17 cellular contexts compared by ENCODE assay signal in genomic region chr5:177003649-177004048, GRCh38. TPM values are rescaled to one million over a fixed set of nuclear protein-coding genes. Genes with fewer than 3 reads are reported as not detected.
A peak's percentile ranks its signal among the peaks of the same experiment; 100 is the strongest.
DNase-seq lines count a peak whose midpoint lies in the region; ATAC-seq and TF ChIP-seq lines count a peak whose summit lies in the region.
"Had no signal": no experiment of that assay in that cellular context is flagged by ENCODE, and none has a peak within 500 bp of the region (broad histone marks: within the 10 kb centered on the region; RNA-seq: fewer than 3 reads in every experiment).

No MANE protein-coding gene starts in this region.

- H3F3A ChIP-seq in OCI-LY1 (ENCODE audit: insufficient read depth, low read length) (no peaks in the 10 kb centered on the region), smooth muscle cell (ENCODE audit: low read depth) (no peaks in the 10 kb centered on the region)

- H3K4me2 ChIP-seq in OCI-LY1 (ENCODE audit: low read length) (peak overlapping the region; percentile 81), skeletal muscle satellite cell (ENCODE audit: low read length) (peak overlapping the region; percentile 44), smooth muscle cell (no peak overlapping the region)

- DNase-seq in activated naive CD8-positive, alpha-beta T cell treated with anti-CD3 and anti-CD28 coated beads for 36 hours: no peak
- DNase-seq in epithelial cell of esophagus (ENCODE audit: low read depth) (peak; percentile 28), smooth muscle cell (lab: John Stamatoyannopoulos, UW; ENCODE audit: unreplicated experiment) (no peak), NCI-H2029 treated with DMSO at 0.1 percent for 48 hours (lab: John Stamatoyannopoulos, UW) (no peak)
- DNase-seq: activated CD4-positive, alpha-beta T cell treated with anti-CD3 and anti-CD28 coated beads for 48 hours; cerebellar nuclear complex; hippocampal formation; kidney glomerular epithelial cell; NCI-H2171 treated with DMSO at 0.1 percent for 48 hours; NCI-H82; retina had no signal

- no peaks in the 10 kb centered on the region for H3K9me3 Mint-ChIP-seq in activated naive CD8-positive, alpha-beta T cell (ENCODE audit: low read depth)
- no peaks in the 10 kb centered on the region for H3K9me3 Mint-ChIP-seq in activated naive CD8-positive, alpha-beta T cell treated with anti-CD3 and anti-CD28 coated beads for 36 hours
- H3K9me3 Mint-ChIP-seq: mesothelial cell of epicardium had no signal

- H2AFZ ChIP-seq in OCI-LY1 (ENCODE audit: low read length): no peak overlapping the region
- H2AFZ ChIP-seq in smooth muscle cell (ENCODE audit: low read depth): no peak overlapping the region

- 76% methylated on average over 5 of the region's 5 CpGs for WGBS in smooth muscle cell (ENCODE audit: low lambda C conversion rate)

- no peak for TF ChIP-seq CTCF in OCI-LY1 (IDR thresholded peaks at IDR 0.05; ENCODE audit: low read length)
- TF ChIP-seq CTCF in epithelial cell of esophagus (IDR thresholded peaks at IDR 0.05; ENCODE audit: insufficient read depth, low read depth, low read length, missing control alignments): no peak
- TF ChIP-seq CTCF in smooth muscle cell (IDR thresholded peaks at IDR 0.05; ENCODE audit: borderline replicate concordance, insufficient read depth, poor library complexity, severe bottlenecking): no peak

- H3K4me1 ChIP-seq in OCI-LY1 (ENCODE audit: insufficient read depth, low read length, severe bottlenecking) (peaks cover 45% of the 10 kb centered on the region), skeletal muscle satellite cell (ENCODE audit: control insufficient read depth, insufficient read depth, low read length) (peaks cover 14% of the 10 kb centered on the region), smooth muscle cell (ENCODE audit: low read depth) (peaks cover 18% of the 10 kb centered on the region)

- H3K9ac ChIP-seq in OCI-LY1 (ENCODE audit: low read length) (peak overlapping the region; percentile 87; the same call in 1 of the 2 replicates), skeletal muscle satellite cell (ENCODE audit: low read depth, low read length) (no peak overlapping the region), smooth muscle cell (ENCODE audit: low read depth) (no peak overlapping the region)

- no peak for ATAC-seq in HG03097 (IDR thresholded peaks at IDR 0.05; ENCODE audit: low FRiP score, unreplicated experiment)

- peaks cover 72% of the 10 kb centered on the region for H3K79me2 ChIP-seq in OCI-LY1 (ENCODE audit: insufficient read depth, low read length)
- peaks cover 75% of the 10 kb centered on the region for H3K79me2 ChIP-seq in smooth muscle cell (ENCODE audit: low read depth)

- H3K4me3 ChIP-seq in OCI-LY1 (ENCODE audit: low read depth, low read length, poor library complexity, severe bottlenecking) (peak overlapping the region; percentile 88), epithelial cell of esophagus (ENCODE audit: low read length) (no peak overlapping the region), skeletal muscle satellite cell (ENCODE audit: low read length) (no peak overlapping the region), smooth muscle cell (no peak overlapping the region)
- H3K4me3 ChIP-seq: adrenal gland had no signal

- H4K20me1 ChIP-seq in OCI-LY1 (ENCODE audit: insufficient read depth, low read length) (no peaks in the 10 kb centered on the region), smooth muscle cell (ENCODE audit: low read depth) (peaks cover 73% of the 10 kb centered on the region)

- H3K4me3 Mint-ChIP-seq in activated naive CD8-positive, alpha-beta T cell: peak overlapping the region; percentile 47
- no peak overlapping the region for H3K4me3 Mint-ChIP-seq in activated naive CD8-positive, alpha-beta T cell treated with anti-CD3 and anti-CD28 coated beads for 36 hours
- H3K4me3 Mint-ChIP-seq: mesothelial cell of epicardium had no signal

- no peak overlapping the region for H3K27ac Mint-ChIP-seq in activated naive CD8-positive, alpha-beta T cell
- no peak overlapping the region for H3K27ac Mint-ChIP-seq in activated naive CD8-positive, alpha-beta T cell treated with anti-CD3 and anti-CD28 coated beads for 36 hours
- H3K27ac Mint-ChIP-seq: mesothelial cell of epicardium had no signal

- peaks cover 46% of the 10 kb centered on the region for H3K4me1 Mint-ChIP-seq in activated naive CD8-positive, alpha-beta T cell (ENCODE audit: low read depth)
- H3K4me1 Mint-ChIP-seq in activated naive CD8-positive, alpha-beta T cell treated with anti-CD3 and anti-CD28 coated beads for 36 hours: peaks cover 31% of the 10 kb centered on the region

- H3K9me2 ChIP-seq in OCI-LY1 (ENCODE audit: low read depth, low read length): no peaks in the 10 kb centered on the region

- H3K36me3 ChIP-seq in OCI-LY1 (ENCODE audit: insufficient read depth, low read length) (peaks cover 3% of the 10 kb centered on the region; the same call in 1 of the 2 replicates), skeletal muscle satellite cell (ENCODE audit: insufficient read depth, low read length) (peaks cover 4% of the 10 kb centered on the region), smooth muscle cell (ENCODE audit: low read depth) (no peaks in the 10 kb centered on the region)
- H3K36me3 ChIP-seq: adrenal gland had no signal

- H3K27me3 ChIP-seq in OCI-LY1 (ENCODE audit: insufficient read depth, low read length): no peaks in the 10 kb centered on the region
- H3K27me3 ChIP-seq in skeletal muscle satellite cell (ENCODE audit: control insufficient read depth, insufficient read depth, low read length): no peaks in the 10 kb centered on the region
- no peaks in the 10 kb centered on the region for H3K27me3 ChIP-seq in smooth muscle cell (ENCODE audit: low read depth)
- H3K27me3 ChIP-seq: adrenal gland had no signal

- no peaks in the 10 kb centered on the region for H3K9me3 ChIP-seq in OCI-LY1 (ENCODE audit: low read length)
- H3K9me3 ChIP-seq in skeletal muscle satellite cell (replicated peaks; ENCODE audit: low read length): no peaks in the 10 kb centered on the region
- H3K9me3 ChIP-seq in smooth muscle cell (replicated peaks; ENCODE audit: low read depth): no peaks in the 10 kb centered on the region
- H3K9me3 ChIP-seq: adrenal gland had no signal

- no peaks in the 10 kb centered on the region for H3K27me3 Mint-ChIP-seq in activated naive CD8-positive, alpha-beta T cell
- no peaks in the 10 kb centered on the region for H3K27me3 Mint-ChIP-seq in activated naive CD8-positive, alpha-beta T cell treated with anti-CD3 and anti-CD28 coated beads for 36 hours

- H3K36me3 Mint-ChIP-seq in activated naive CD8-positive, alpha-beta T cell: peaks cover 3% of the 10 kb centered on the region
- peaks cover 24% of the 10 kb centered on the region for H3K36me3 Mint-ChIP-seq in activated naive CD8-positive, alpha-beta T cell treated with anti-CD3 and anti-CD28 coated beads for 36 hours

- H3K27ac ChIP-seq in OCI-LY1 (ENCODE audit: low read depth, low read length, poor library complexity, severe bottlenecking): peak overlapping the region; percentile 77
- no peak overlapping the region for H3K27ac ChIP-seq in smooth muscle cell (ENCODE audit: low read depth)
- H3K27ac ChIP-seq: adrenal gland had no signal

RNA-seq across cellular contexts. Expression of gene UIMC1, which starts 2.9 kb away (rescaled TPM):
- total RNA-seq in activated naive CD8-positive, alpha-beta T cell treated with anti-CD3 and anti-CD28 coated beads for 36 hours: 10 to 100 TPM; 43.6 to 50.0 TPM
- 17.7 and 24.3 TPM in 2 replicates for total RNA-seq in skeletal muscle satellite cell (2012; rRNA removed)
- total RNA-seq in smooth muscle cell: 19.9 and 20.3 TPM in 2 replicates
- 9.6 and 12.1 TPM in 2 replicates for polyA plus RNA-seq in smooth muscle cell

RNA-seq across cellular contexts. Expression of gene ZNF346, which starts 18.8 kb away (rescaled TPM):
- total RNA-seq in activated naive CD8-positive, alpha-beta T cell treated with anti-CD3 and anti-CD28 coated beads for 36 hours: 10 to 100 TPM; 16.7 to 18.2 TPM
- total RNA-seq in skeletal muscle satellite cell (2012; rRNA removed): 11.9 and 12.7 TPM in 2 replicates
- total RNA-seq in smooth muscle cell: 6.9 and 7.2 TPM in 2 replicates
- 10.8 and 14.8 TPM in 2 replicates for polyA plus RNA-seq in smooth muscle cell
